19 cellular contexts compared by ENCODE assay signal in genomic region chr6:20210158-20210557, GRCh38. TPM values are rescaled to one million over a fixed set of nuclear protein-coding genes. Genes with fewer than 3 reads are reported as not detected.
DNase-seq lines count a peak whose midpoint lies in the region; ATAC-seq, FAIRE-seq and TF ChIP-seq lines count a peak whose summit lies in the region.
"Had no signal": no experiment of that assay in that cellular context is flagged by ENCODE, and none has a peak within 500 bp of the region (broad histone marks: within the 10 kb centered on the region; RNA-seq: fewer than 3 reads in every experiment).

No MANE protein-coding gene starts in this region.

- no peaks in the 10 kb centered on the region for H3K36me3 ChIP-seq in CD4-positive, alpha-beta memory T cell (ENCODE audit: insufficient read depth, low read length)
- H3K36me3 ChIP-seq in duodenal mucosa (ENCODE audit: control insufficient read depth in 1 of 2, insufficient read depth in 2 of 2, low read length in 2 of 2) (no peaks in the 10 kb centered on the region), sigmoid colon (no peaks in the 10 kb centered on the region)
- H3K36me3 ChIP-seq: colonic mucosa, MG63 had no signal

- H3K4me3 ChIP-seq in CD4-positive, alpha-beta memory T cell (ENCODE audit: low read length in 2 of 2), result no peak overlapping the region
- H3K4me3 ChIP-seq in duodenal mucosa (ENCODE audit: low read depth in 1 of 2, low read length in 2 of 2) (peak overlapping the region; percentile 4 to 94), sigmoid colon (peak overlapping the region in 1 of 4 donors; percentile 90)
- H3K4me3 ChIP-seq: MG63 had no signal

- no peak for ATAC-seq in left lobe of liver
- ATAC-seq: natural killer cell treated with Interleukin-12 subunit alpha and Interleukin-12 subunit beta and Interleukin-15 and Interleukin-18, amount 100 ng/mL, for 72 hours; SK-N-SH treated with all-trans-retinoic acid at 6 μM for 48 hours had no signal

- POLR2A ChIA-PET in CD4-positive, alpha-beta memory T cell (lab: Charles Lee; ENCODE audit: partially characterized antibody), result no interaction called here

- no peaks in the 10 kb centered on the region for H3K9me3 ChIP-seq in CD4-positive, alpha-beta memory T cell (ENCODE audit: control insufficient read depth in 1 of 2, low read length in 2 of 2)
- H3K9me3 ChIP-seq in duodenal mucosa (ENCODE audit: control insufficient read depth in 1 of 2, low read length in 2 of 2) (no peaks in the 10 kb centered on the region), sigmoid colon (no peaks in the 10 kb centered on the region)
- H3K9me3 ChIP-seq: colonic mucosa, MG63 had no signal

- peak; percentile 37 for FAIRE-seq in GM19239 (lab: Jason Lieb, UNC)
- FAIRE-seq: astrocyte had no signal

- CTCF ChIA-PET in CD4-positive, alpha-beta memory T cell (lab: Charles Lee; ENCODE audit: partially characterized antibody), result interaction anchor here (1.0 kb wide), 1 partner anchor 84 kb away, joined by 5 read pairs; no protein-coding TSS in a partner anchor

- H3K36me3 Mint-ChIP-seq in CD4-positive, alpha-beta memory T cell, result peaks cover 0 to 6% of the 10 kb centered on the region in 2 donors
- H3K36me3 Mint-ChIP-seq: natural killer cell treated with Interleukin-12 subunit alpha and Interleukin-12 subunit beta and Interleukin-15 and Interleukin-18, amount 100 ng/mL, for 72 hours had no signal

- peak overlapping the region in 6 of 7 donors; percentile 53 to 88 (median 82) for H3K27ac Mint-ChIP-seq in CD4-positive, alpha-beta memory T cell
- H3K27ac Mint-ChIP-seq: immature natural killer cell, memory B cell had no signal

- intact Hi-C loops in CD4-positive, alpha-beta memory T cell (cut with micrococcal nuclease), result loop anchor here (5.0 kb wide), 2 partner anchors 33 to 82 kb away; no protein-coding TSS in a partner anchor
- intact Hi-C loops in sigmoid colon (cut with DNase I), result loop anchor here (5.0 kb wide), 2 partner anchors 93 to 192 kb away; partner anchors contain the start of gene E2F3

- H3K4me1 Mint-ChIP-seq in CD4-positive, alpha-beta memory T cell, result peaks cover 50 to 82% (median 59%) of the 10 kb centered on the region in 4 donors

- H3K27ac ChIP-seq in CD4-positive, alpha-beta memory T cell (ENCODE audit: low read depth, low read length), result no peak overlapping the region
- H3K27ac ChIP-seq in duodenal mucosa (ENCODE audit: low read depth, low read length), result no peak overlapping the region
- H3K27ac ChIP-seq in sigmoid colon, result peak overlapping the region in 3 of 4 donors; percentile 88 to 94 (median 91)

- no peaks in the 10 kb centered on the region for H3K9me3 Mint-ChIP-seq in CD4-positive, alpha-beta memory T cell
- H3K9me3 Mint-ChIP-seq: memory B cell; natural killer cell treated with Interleukin-12 subunit alpha and Interleukin-12 subunit beta and Interleukin-15 and Interleukin-18, amount 100 ng/mL, for 72 hours had no signal

- 49 to 67% methylated on average over 3 of the region's 3 CpGs for WGBS in sigmoid colon, 2 donors

- no peak for TF ChIP-seq POLR2A in sigmoid colon (IDR thresholded peaks at IDR 0.05)

- H3K27me3 Mint-ChIP-seq in CD4-positive, alpha-beta memory T cell, result no peaks in the 10 kb centered on the region

- H3K9ac ChIP-seq in duodenal mucosa (ENCODE audit: low read depth in 1 of 2, low read length in 2 of 2), result peak overlapping the region in 1 of 2 donors; percentile 35

- DNase-seq in CD4-positive, alpha-beta memory T cell, result no peak
- DNase-seq in GM19239 (ENCODE audit: insufficient read length, low spot score), result no peak
- no peak for DNase-seq in sigmoid colon
- DNase-seq in NCI-H524 (lab: John Stamatoyannopoulos, UW), result no peak
- DNase-seq in COR-L47 (lab: John Stamatoyannopoulos, UW), result no peak
- no peak for DNase-seq in left lobe of liver (ENCODE audit: low spot score)
- DNase-seq: activated gamma-delta T cell, colonic mucosa, DMS153, immature natural killer cell, MG63, NCI-H2081, NCI-H526 treated with DMSO at 0.1 percent for 48 hours, substantia nigra had no signal

- TF ChIP-seq CTCF in sigmoid colon (IDR thresholded peaks at IDR 0.05), result no peak

- peaks cover 67% of the 10 kb centered on the region for H3K4me1 ChIP-seq in CD4-positive, alpha-beta memory T cell (ENCODE audit: insufficient read depth, low read length)
- peaks cover 48 to 50% of the 10 kb centered on the region in 2 donors for H3K4me1 ChIP-seq in duodenal mucosa (ENCODE audit: control insufficient read depth in 1 of 2, insufficient read depth in 2 of 2, low read length in 2 of 2)
- H3K4me1 ChIP-seq in sigmoid colon, result peaks cover 0 to 75% (median 52%) of the 10 kb centered on the region in 4 donors

- H3K27me3 ChIP-seq in CD4-positive, alpha-beta memory T cell (ENCODE audit: insufficient read depth, low read length), result no peaks in the 10 kb centered on the region
- no peaks in the 10 kb centered on the region for H3K27me3 ChIP-seq in duodenal mucosa (ENCODE audit: control insufficient read depth in 1 of 2, insufficient read depth in 2 of 2, low read length in 2 of 2)
- H3K27me3 ChIP-seq in sigmoid colon, result no peaks in the 10 kb centered on the region
- H3K27me3 ChIP-seq: colonic mucosa, MG63 had no signal

- H3K4me3 Mint-ChIP-seq in CD4-positive, alpha-beta memory T cell, result peak overlapping the region in 6 of 8 donors; percentile 4 to 55 (median 34)

- TF ChIP-seq EP300 in sigmoid colon (IDR thresholded peaks at IDR 0.05), result no peak

RNA-seq across cellular contexts. Expression of gene MBOAT1, which starts 2.1 kb away (rescaled TPM):
- 10 to 100 TPM; 21.3 to 24.6 TPM for total RNA-seq in CD4-positive, alpha-beta memory T cell
- 1 to 10 TPM in 1 of 2 donors, under 1 TPM in 1; 0.49 to 3.8 TPM for polyA plus RNA-seq in CD4-positive, alpha-beta memory T cell
- 10 to 100 TPM in 3 of 4 donors, 1 to 10 TPM in 1; 6.9 to 15.6 (median 11.0) TPM for total RNA-seq in sigmoid colon
- polyA plus RNA-seq in sigmoid colon, result 10 to 100 TPM in 1 of 3 donors, 1 to 10 TPM in 2; 2.4 to 16.6 (median 3.5) TPM
- total RNA-seq in left lobe of liver, result 4.6 TPM

Comparison
In these comparisons a context has a peak if more than half of its experiments do, and no peak if none do; other contexts are left out.
1. H3K27ac ChIP-seq: peak in sigmoid colon (3 of 4); none in CD4-positive, alpha-beta memory T cell (single experiment) and duodenal mucosa (single experiment).
2. H3K4me3 ChIP-seq: peak in duodenal mucosa (2 of 2); none in CD4-positive, alpha-beta memory T cell (0 of 2).